16 cellular contexts compared by ENCODE assay signal in genomic region chr10:106978746-106979145, GRCh38.
DNase-seq lines count a peak whose midpoint lies in the region; ATAC-seq, FAIRE-seq and TF ChIP-seq lines count a peak whose summit lies in the region.
"Had no signal": no experiment of that assay in that cellular context is flagged by ENCODE, and none has a peak within 500 bp of the region (broad histone marks: within the 10 kb centered on the region; RNA-seq: fewer than 3 reads in every experiment).

No MANE protein-coding gene starts in this region.

- H3K27ac ChIP-seq in A673 (ENCODE audit: low read depth, low read length, poor library complexity, severe bottlenecking) (no peak overlapping the region), K562 (ENCODE audit: extremely low read depth, low read depth, low read length) (no peak overlapping the region)
- H3K27ac ChIP-seq: A549 had no signal

- 36% methylated on average over 1 of the region's 2 CpGs for WGBS in K562 (ENCODE audit: insufficient coverage, low coverage, missing lambda C conversion rate)

- DNase-seq in A673 (ENCODE audit: low spot score) = peak; percentile 32
- peak; percentile 1 for DNase-seq in COLO668 (lab: John Stamatoyannopoulos, UW; ENCODE audit: unreplicated experiment)
- no peak for DNase-seq in K562 (ENCODE audit: extremely low read depth in 1 of 4, low spot score in 3 of 4)
- DNase-seq in mucosa of gallbladder (ENCODE audit: low spot score) = peak; percentile 26
- no peak for DNase-seq in NCI-H1105 (lab: John Stamatoyannopoulos, UW)
- no peak for DNase-seq in activated CD4-positive, alpha-beta T cell treated with anti-CD3 and anti-CD28 coated beads, Interleukin-2, amount 10 ng/mL, durations not matched to agents 7 days and 5 days
- DNase-seq: Caco-2; CD8-positive, alpha-beta T cell; DND-41; GDM1 had no signal

- H3K79me2 ChIP-seq in K562 (ENCODE audit: control insufficient read depth, insufficient read depth, low read length) = no peaks in the 10 kb centered on the region

- H3K27me3 ChIP-seq in A673 (replicated peaks; ENCODE audit: insufficient read depth, low read depth, low read length, poor library complexity) = no peaks in the 10 kb centered on the region
- no peaks in the 10 kb centered on the region for H3K27me3 ChIP-seq in K562 (ENCODE audit: control insufficient read depth in 2 of 2, insufficient read depth in 2 of 2, low read length in 2 of 2)

- no peak overlapping the region for H2AFZ ChIP-seq in K562 (ENCODE audit: low read depth, low read length)

- intact Hi-C loops in A673 (cut with micrococcal nuclease; ENCODE audit: unreplicated experiment) = no loop called here
- intact Hi-C loops in K562 (cut with micrococcal nuclease) = no loop called here

- H3K9me3 Mint-ChIP-seq in activated CD4-positive, alpha-beta T cell treated with anti-CD3 and anti-CD28 coated beads, Interleukin-2, amount 10 ng/mL, durations not matched to agents 7 days and 5 days = peaks cover 2% of the 10 kb centered on the region
- H3K9me3 Mint-ChIP-seq: CD8-positive, alpha-beta T cell had no signal

- H3K9ac ChIP-seq in K562 (ENCODE audit: insufficient read depth in 1 of 2, low read depth in 2 of 2, low read length in 2 of 2) = no peak overlapping the region

- no peaks in the 10 kb centered on the region for H3K9me1 ChIP-seq in K562 (ENCODE audit: control insufficient read depth, insufficient read depth, low read length)

- TF ChIP-seq CTCF in A673 (conservative IDR thresholded peaks at IDR 0.05; ENCODE audit: low read depth, low read length) = no peak
- TF ChIP-seq CTCF in K562 (IDR thresholded peaks at IDR 0.05 in 2 of 3, conservative IDR thresholded peaks at IDR 0.05 in 1 of 3; ENCODE audit: insufficient read depth in 2 of 3, low read depth in 1 of 3, low read length in 3 of 3) = no peak

- no peak overlapping the region for H3K27ac Mint-ChIP-seq in activated CD4-positive, alpha-beta T cell treated with anti-CD3 and anti-CD28 coated beads, Interleukin-2, amount 10 ng/mL, durations not matched to agents 7 days and 5 days
- H3K27ac Mint-ChIP-seq: CD14-positive monocyte; CD8-positive, alpha-beta T cell had no signal

- H3K9me3 ChIP-seq in A673 (ENCODE audit: low read depth, low read length, poor library complexity, severe bottlenecking) (no peaks in the 10 kb centered on the region), K562 (replicated peaks; ENCODE audit: control insufficient read depth, insufficient read depth, low read depth, low read length) (no peaks in the 10 kb centered on the region)
- H3K9me3 ChIP-seq: A549, Caco-2, HAP-1 had no signal

- TF ChIP-seq EP300 in K562 (IDR thresholded peaks at IDR 0.05; ENCODE audit: low read length) = no peak

- no peaks in the 10 kb centered on the region for H3K27me3 Mint-ChIP-seq in activated CD4-positive, alpha-beta T cell treated with anti-CD3 and anti-CD28 coated beads, Interleukin-2, amount 10 ng/mL, durations not matched to agents 7 days and 5 days

- no TSS peak for BruUV-seq in A673 (replicated peaks; lab: Mats Ljungman, UMichigan)
- BruUV-seq in K562 (replicated peaks; lab: Mats Ljungman, UMichigan) = no TSS peak

- H3K4me2 ChIP-seq in K562 (ENCODE audit: insufficient read depth, low read length) = no peak overlapping the region
- H3K4me2 ChIP-seq: A549 had no signal

- CTCF ChIA-PET in A673 (lab: Charles Lee) = no interaction called here
- CTCF ChIA-PET in K562 (lab: Yijun Ruan, JAX; ENCODE audit: low intra/inter-chr PET ratio) = no interaction called here
- CTCF ChIA-PET in activated CD4-positive, alpha-beta T cell treated with anti-CD3 and anti-CD28 coated beads, Interleukin-2, amount 10 ng/mL, durations not matched to agents 7 days and 5 days (lab: Charles Lee) = no interaction called here

- FAIRE-seq in K562 (lab: Jason Lieb, UNC) = no peak
- FAIRE-seq: A549, GM12892, GM19239, H1 had no signal

- H3K36me3 ChIP-seq in A673 (ENCODE audit: insufficient read depth, low read length, poor library complexity, severe bottlenecking) (no peaks in the 10 kb centered on the region), K562 (ENCODE audit: control insufficient read depth, insufficient read depth, low read length) (no peaks in the 10 kb centered on the region)
- H3K36me3 ChIP-seq: HAP-1 had no signal

- no peaks in the 10 kb centered on the region for H3K36me3 Mint-ChIP-seq in activated CD4-positive, alpha-beta T cell treated with anti-CD3 and anti-CD28 coated beads, Interleukin-2, amount 10 ng/mL, durations not matched to agents 7 days and 5 days (ENCODE audit: low read depth)
- H3K36me3 Mint-ChIP-seq: CD14-positive monocyte; CD8-positive, alpha-beta T cell had no signal

- H3K4me3 Mint-ChIP-seq in activated CD4-positive, alpha-beta T cell treated with anti-CD3 and anti-CD28 coated beads, Interleukin-2, amount 10 ng/mL, durations not matched to agents 7 days and 5 days = no peak overlapping the region
- H3K4me3 Mint-ChIP-seq: CD14-positive monocyte; CD8-positive, alpha-beta T cell had no signal

- in situ Hi-C loops in K562 (cut with MboI) = no loop called here

- TF ChIP-seq POLR2A in K562 (conservative IDR thresholded peaks at IDR 0.05) = no peak

- H3K4me1 ChIP-seq in A673 (ENCODE audit: insufficient read depth, low read length, poor library complexity, severe bottlenecking) (peaks cover 27% of the 10 kb centered on the region), K562 (replicated peaks in 1 of 2; ENCODE audit: control insufficient read depth in 2 of 2, insufficient read depth in 2 of 2, low read length in 2 of 2) (no peaks in the 10 kb centered on the region)
- H3K4me1 ChIP-seq: A549, Caco-2, HAP-1 had no signal

- POLR2A ChIA-PET in A673 (lab: Charles Lee; ENCODE audit: low non-redundant PET) (no interaction called here), K562 (lab: Yijun Ruan, JAX) (no interaction called here)
- POLR2A ChIA-PET in activated CD4-positive, alpha-beta T cell treated with anti-CD3 and anti-CD28 coated beads, Interleukin-2, amount 10 ng/mL, durations not matched to agents 7 days and 5 days (lab: Charles Lee) = no interaction called here

- H4K20me1 ChIP-seq in K562 (replicated peaks; ENCODE audit: control insufficient read depth, insufficient read depth, low read length) = no peaks in the 10 kb centered on the region

- H3K4me1 Mint-ChIP-seq in activated CD4-positive, alpha-beta T cell treated with anti-CD3 and anti-CD28 coated beads, Interleukin-2, amount 10 ng/mL, durations not matched to agents 7 days and 5 days = no peaks in the 10 kb centered on the region

- TF ChIP-seq RAD21 in K562 (CRISPR knock-in tag; conservative IDR thresholded peaks at IDR 0.05 in 1 of 2, IDR thresholded peaks at IDR 0.05 in 1 of 2) = no peak

- no peak overlapping the region for H3K4me3 ChIP-seq in A673 (ENCODE audit: low read depth, low read length, poor library complexity, severe bottlenecking)
- H3K4me3 ChIP-seq in K562 = no peak overlapping the region
- H3K4me3 ChIP-seq: A549, HAP-1 had no signal

- ATAC-seq in K562 = no peak
- ATAC-seq: A549; CD8-positive, alpha-beta T cell had no signal

TF ChIP-seq in K562, 482 proteins besides CTCF, POLR2A, EP300 and RAD21 (continues in another document):
- TF ChIP-seq HBP1 (CRISPR knock-in tag; IDR thresholded peaks at IDR 0.05) (no peak), NFIC (IDR thresholded peaks at IDR 0.05) (peak; percentile 31; the same call in 1 of the 2 replicates), SIRT6 (IDR thresholded peaks at IDR 0.05; ENCODE audit: low read depth, low read length) (no peak)

Comparison
In these comparisons a context has a peak if more than half of its experiments do, and no peak if none do; other contexts are left out.
1. DNase-seq: peak in A673 (single experiment), COLO668 (single experiment) and mucosa of gallbladder (single experiment); none in K562 (0 of 4), NCI-H1105 (single experiment) and activated CD4-positive, alpha-beta T cell treated with anti-CD3 and anti-CD28 coated beads, Interleukin-2, amount 10 ng/mL, durations not matched to agents 7 days and 5 days (single experiment).